Comparison of ENCODE assay signal across 18 cellular contexts in the genomic region with DNA sequence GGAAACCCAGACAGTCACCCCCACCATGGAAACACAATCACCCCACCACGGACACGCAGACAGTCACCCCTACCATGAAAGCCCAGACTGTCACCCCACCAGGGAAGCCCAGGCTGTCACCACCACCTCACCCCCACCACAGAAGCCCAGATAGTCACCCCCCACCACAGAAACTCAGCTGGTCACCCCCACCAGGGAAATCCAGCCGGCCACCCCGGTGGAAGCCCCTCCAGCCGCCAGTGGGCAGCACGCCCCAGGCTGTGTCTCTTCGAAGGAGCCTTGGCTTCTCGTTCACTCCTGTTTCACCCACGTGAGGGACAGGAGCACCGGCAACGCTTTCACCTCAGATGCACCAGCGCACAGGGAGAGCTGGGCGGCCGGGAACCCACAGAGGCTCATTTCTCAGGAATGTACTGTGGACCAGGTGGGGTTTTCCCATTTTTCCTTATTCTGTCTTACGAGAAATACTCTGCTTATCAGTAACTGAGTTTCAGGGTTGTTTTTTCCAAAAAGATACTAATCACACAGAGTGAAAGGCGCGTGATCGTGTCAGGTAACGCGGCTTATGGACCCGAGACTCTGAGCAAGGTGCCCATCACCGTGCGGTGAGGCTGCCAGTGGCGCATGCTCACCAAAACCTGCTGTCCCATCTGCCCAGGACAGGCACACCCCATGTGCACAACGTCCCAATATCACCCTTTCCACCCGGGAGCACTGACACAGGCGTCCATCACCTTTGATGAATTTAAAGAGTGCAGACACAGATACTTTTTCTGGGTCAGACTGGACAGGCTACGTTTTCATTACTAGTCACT. TPM values are rescaled to one million over a fixed set of nuclear protein-coding genes. Genes with fewer than 3 reads are reported as not detected.
DNase-seq lines count a peak whose midpoint lies in the region; ATAC-seq, FAIRE-seq and TF ChIP-seq lines count a peak whose summit lies in the region.
"Had no signal": no experiment of that assay in that cellular context is flagged by ENCODE, and none has a peak within 500 bp of the region (broad histone marks: within the 10 kb centered on the region; RNA-seq: fewer than 3 reads in every experiment).

No MANE protein-coding gene starts in this region.

- no peak for TF ChIP-seq POLR2A in H1 (IDR thresholded peaks at IDR 0.05; ENCODE audit: control extremely low read depth in 1 of 2, low read depth in 2 of 2, low read length in 2 of 2)
- TF ChIP-seq POLR2A in vagina (IDR thresholded peaks at IDR 0.05): no peak
- no peak for TF ChIP-seq POLR2A in suprapubic skin (IDR thresholded peaks at IDR 0.05)

- H3K36me3 Mint-ChIP-seq in activated CD4-positive, alpha-beta T cell treated with anti-CD3 and anti-CD28 coated beads, Interleukin-2, amount 10 ng/mL, durations not matched to agents 7 days and 5 days (ENCODE audit: low read depth): peaks cover 68% of the 10 kb centered on the region
- H3K36me3 Mint-ChIP-seq in progenitor cell of endocrine pancreas (ENCODE audit: insufficient read depth): peaks cover 52% of the 10 kb centered on the region
- H3K36me3 Mint-ChIP-seq in activated CD8-positive, alpha-beta memory T cell treated with anti-CD3 and anti-CD28 coated beads, Interleukin-2, amount 10 ng/mL, durations not matched to agents 7 days and 5 days: peaks cover 64% of the 10 kb centered on the region

- H3K79me2 ChIP-seq in Karpas-422 (ENCODE audit: low read length) (peaks cover 4% of the 10 kb centered on the region; the same call in 1 of the 2 replicates), H1 (ENCODE audit: control insufficient read depth in 1 of 2, insufficient read depth in 2 of 2, low read length in 2 of 2) (no peaks in the 10 kb centered on the region)

- TF ChIP-seq EP300 in H1 (IDR thresholded peaks at IDR 0.05; ENCODE audit: borderline replicate concordance in 1 of 2, low read depth in 2 of 2, low read length in 2 of 2): no peak
- no peak for TF ChIP-seq EP300 in suprapubic skin (IDR thresholded peaks at IDR 0.05)

- no peaks in the 10 kb centered on the region for H3K9me3 Mint-ChIP-seq in activated CD4-positive, alpha-beta T cell treated with anti-CD3 and anti-CD28 coated beads, Interleukin-2, amount 10 ng/mL, durations not matched to agents 7 days and 5 days
- H3K9me3 Mint-ChIP-seq in progenitor cell of endocrine pancreas (ENCODE audit: low read depth): peaks cover 3% of the 10 kb centered on the region
- no peaks in the 10 kb centered on the region for H3K9me3 Mint-ChIP-seq in activated CD8-positive, alpha-beta memory T cell treated with anti-CD3 and anti-CD28 coated beads, Interleukin-2, amount 10 ng/mL, durations not matched to agents 7 days and 5 days (ENCODE audit: low read depth)
- H3K9me3 Mint-ChIP-seq: T-helper 1 cell treated with Interleukin-12 subunit alpha and Interleukin-12 subunit beta and Interleukin-4 antibody, amounts not matched to agents 30 μg/mL and 1 μg/mL, for 36 hours had no signal

- H3K27me3 Mint-ChIP-seq in activated CD4-positive, alpha-beta T cell treated with anti-CD3 and anti-CD28 coated beads, Interleukin-2, amount 10 ng/mL, durations not matched to agents 7 days and 5 days: no peaks in the 10 kb centered on the region
- no peaks in the 10 kb centered on the region for H3K27me3 Mint-ChIP-seq in progenitor cell of endocrine pancreas
- no peaks in the 10 kb centered on the region for H3K27me3 Mint-ChIP-seq in activated CD8-positive, alpha-beta memory T cell treated with anti-CD3 and anti-CD28 coated beads, Interleukin-2, amount 10 ng/mL, durations not matched to agents 7 days and 5 days

- H4K8ac ChIP-seq in H1 (ENCODE audit: extremely low read depth, insufficient read depth, low read length): peak overlapping the region; percentile 15; the same call in 1 of the 2 replicates

- H3K4me1 ChIP-seq in Karpas-422 (ENCODE audit: low read length): peaks cover 28% of the 10 kb centered on the region
- no peaks in the 10 kb centered on the region for H3K4me1 ChIP-seq in H1 (replicated peaks in 1 of 4; ENCODE audit: control insufficient read depth in 3 of 4, insufficient read depth in 4 of 4, low read length in 3 of 4)
- H3K4me1 ChIP-seq in vagina: no peaks in the 10 kb centered on the region
- H3K4me1 ChIP-seq in suprapubic skin: no peaks in the 10 kb centered on the region
- H3K4me1 ChIP-seq: right atrium auricular region had no signal

- H2BK20ac ChIP-seq in H1 (ENCODE audit: low read length): no peak overlapping the region

- no peaks in the 10 kb centered on the region for H3K9me2 ChIP-seq in Karpas-422 (replicated peaks; ENCODE audit: insufficient read depth, low read length)

- intact Hi-C loops in vagina (cut with DNase I): no loop called here

- H3K14ac ChIP-seq in H1 (ENCODE audit: insufficient read length): no peak overlapping the region

- H2BK5ac ChIP-seq in H1 (ENCODE audit: low read depth, low read length): no peak overlapping the region

- H3K79me1 ChIP-seq in H1 (ENCODE audit: low read depth, low read length): no peaks in the 10 kb centered on the region

- CTCF ChIA-PET in activated CD4-positive, alpha-beta T cell treated with anti-CD3 and anti-CD28 coated beads, Interleukin-2, amount 10 ng/mL, durations not matched to agents 7 days and 5 days (lab: Charles Lee): no interaction called here
- CTCF ChIA-PET in H1 (lab: Charles Lee; ENCODE audit: partially characterized antibody): interaction anchor here (1.5 to 2.7 kb wide), 2 partner anchors 8 to 140 kb away, joined by 3 to 8 read pairs; no protein-coding TSS in a partner anchor
- CTCF ChIA-PET in activated CD8-positive, alpha-beta memory T cell treated with anti-CD3 and anti-CD28 coated beads, Interleukin-2, amount 10 ng/mL, durations not matched to agents 7 days and 5 days (lab: Charles Lee): no interaction called here

- peak; percentile 15 to 18; a peak in 1 of 4 replicates for TF ChIP-seq RAD21 in H1 (IDR thresholded peaks at IDR 0.05 in 1 of 2, conservative IDR thresholded peaks at IDR 0.05 in 1 of 2; ENCODE audit: low read depth in 2 of 2, low read length in 2 of 2)

- H3K27ac ChIP-seq in Karpas-422 (ENCODE audit: low read length): peak overlapping the region; percentile 98; the same call in 1 of the 2 replicates
- no peak overlapping the region for H3K27ac ChIP-seq in H1 (ENCODE audit: low read depth, low read length)
- no peak overlapping the region for H3K27ac ChIP-seq in vagina
- no peak overlapping the region for H3K27ac ChIP-seq in suprapubic skin
- H3K27ac ChIP-seq: right atrium auricular region had no signal

- H3K4me3 ChIP-seq in Karpas-422 (ENCODE audit: low read length) (no peak overlapping the region), H1 (ENCODE audit: extremely low read depth in 1 of 4, insufficient read depth in 2 of 4, low read depth in 3 of 4, low read length in 4 of 4) (no peak overlapping the region), vagina (no peak overlapping the region), suprapubic skin (no peak overlapping the region)
- H3K4me3 ChIP-seq: right atrium auricular region had no signal

- H3K9me3 ChIP-seq in Karpas-422 (ENCODE audit: low read length) (no peaks in the 10 kb centered on the region), H1 (ENCODE audit: insufficient read depth in 2 of 2, low read depth in 1 of 2, low read length in 1 of 2) (no peaks in the 10 kb centered on the region), vagina (no peaks in the 10 kb centered on the region), suprapubic skin (no peaks in the 10 kb centered on the region)
- H3K9me3 ChIP-seq: right atrium auricular region had no signal

- no peak overlapping the region for H4K91ac ChIP-seq in H1 (replicated peaks; ENCODE audit: insufficient read length, low read length)

- H4K20me1 ChIP-seq in Karpas-422 (ENCODE audit: insufficient read depth, low read depth, low read length): no peaks in the 10 kb centered on the region
- H4K20me1 ChIP-seq in H1 (replicated peaks in 1 of 2; ENCODE audit: control insufficient read depth in 1 of 2, insufficient read depth in 2 of 2, low read length in 2 of 2): peaks cover 3 to 6% of the 10 kb centered on the region in 2 experiments

- no peak overlapping the region for H3K18ac ChIP-seq in H1 (ENCODE audit: extremely low read depth, low read length)

- 92% methylated on average over 24 of the region's 28 CpGs; no CpG with 5 or more reads in 1 of the 2 experiments for whole genome bisulfite sequencing in H1 (ENCODE audit: extremely low coverage in 1 of 2, insufficient coverage in 1 of 2, insufficient read length in 1 of 2, insufficient replicate concordance in 2 of 2, low coverage in 1 of 2, low lambda C conversion rate in 2 of 2, missing lambda C conversion rate in 1 of 2), 2 experiments
- 87% methylated on average over 23 of the region's 28 CpGs for WGBS in suprapubic skin

- no peak for ATAC-seq in activated CD8-positive, alpha-beta memory T cell treated with anti-CD3 and anti-CD28 coated beads, Interleukin-2, amount 10 ng/mL, durations not matched to agents 7 days and 5 days
- ATAC-seq: HCT116, left ventricle myocardium superior had no signal

- no peak overlapping the region for H2BK120ac ChIP-seq in H1 (replicated peaks; ENCODE audit: low read depth, low read length)

- no peak overlapping the region for H2AFZ ChIP-seq in Karpas-422 (ENCODE audit: low read length)
- no peak overlapping the region for H2AFZ ChIP-seq in H1 (ENCODE audit: low read length)

- no peak overlapping the region for H2BK12ac ChIP-seq in H1 (ENCODE audit: low read depth, low read length)

- H4K5ac ChIP-seq in H1 (ENCODE audit: insufficient read length, low read depth, low read length): no peak overlapping the region

- H3K27me3 ChIP-seq in Karpas-422 (ENCODE audit: low read length): no peaks in the 10 kb centered on the region
- H3K27me3 ChIP-seq in H1 (replicated peaks in 1 of 4; ENCODE audit: control insufficient read depth in 3 of 4, extremely low read depth in 1 of 4, insufficient read depth in 3 of 4, low read length in 3 of 4): no peaks in the 10 kb centered on the region
- H3K27me3 ChIP-seq in vagina: no peaks in the 10 kb centered on the region
- no peaks in the 10 kb centered on the region for H3K27me3 ChIP-seq in suprapubic skin
- H3K27me3 ChIP-seq: right atrium auricular region had no signal

- no peak overlapping the region for H3K23ac ChIP-seq in H1 (ENCODE audit: insufficient read length)

- H3K4me3 Mint-ChIP-seq in activated CD4-positive, alpha-beta T cell treated with anti-CD3 and anti-CD28 coated beads, Interleukin-2, amount 10 ng/mL, durations not matched to agents 7 days and 5 days: no peak overlapping the region
- H3K4me3 Mint-ChIP-seq in progenitor cell of endocrine pancreas (ENCODE audit: low read depth): no peak overlapping the region
- no peak overlapping the region for H3K4me3 Mint-ChIP-seq in activated CD8-positive, alpha-beta memory T cell treated with anti-CD3 and anti-CD28 coated beads, Interleukin-2, amount 10 ng/mL, durations not matched to agents 7 days and 5 days
- H3K4me3 Mint-ChIP-seq: T-helper 1 cell treated with Interleukin-12 subunit alpha and Interleukin-12 subunit beta and Interleukin-4 antibody, amounts not matched to agents 30 μg/mL and 1 μg/mL, for 36 hours had no signal

- H3K36me3 ChIP-seq in Karpas-422 (ENCODE audit: insufficient read depth, low read length) (peaks cover 8% of the 10 kb centered on the region; the same call in 1 of the 2 replicates), H1 (ENCODE audit: control insufficient read depth in 2 of 4, insufficient read depth in 4 of 4, low read length in 3 of 4) (peaks cover 8 to 30% (median 22%) of the 10 kb centered on the region in 4 experiments; a peak in 5 of 8 replicates), vagina (peaks cover 0 to 55% of the 10 kb centered on the region in 2 donors), suprapubic skin (peaks cover 69% of the 10 kb centered on the region)

- FAIRE-seq in H1 (lab: Jason Lieb, UNC): no peak
- FAIRE-seq: A204.1, colon had no signal

- H3K4me2 ChIP-seq in Karpas-422 (ENCODE audit: low read depth, low read length, poor library complexity, severe bottlenecking): no peak overlapping the region
- no peak overlapping the region for H3K4me2 ChIP-seq in H1 (ENCODE audit: insufficient read depth in 1 of 2, low read depth in 2 of 2, low read length in 2 of 2)

- no peak overlapping the region for H3K9ac ChIP-seq in Karpas-422 (ENCODE audit: low read length)
- no peak overlapping the region for H3K9ac ChIP-seq in H1 (replicated peaks in 1 of 4; ENCODE audit: extremely low read depth in 1 of 4, low read depth in 3 of 4, low read length in 3 of 4)

- POLR2A ChIA-PET in activated CD4-positive, alpha-beta T cell treated with anti-CD3 and anti-CD28 coated beads, Interleukin-2, amount 10 ng/mL, durations not matched to agents 7 days and 5 days (lab: Charles Lee): no interaction called here
- POLR2A ChIA-PET in H1 (lab: Charles Lee; ENCODE audit: partially characterized antibody): interaction anchor here (0.6 kb wide), 1 partner anchor 16 kb away, joined by 3 read pairs; no protein-coding TSS in a partner anchor

- H3K56ac ChIP-seq in H1 (replicated peaks; ENCODE audit: insufficient read length, low read depth, low read length): no peak overlapping the region

- H2BK15ac ChIP-seq in H1 (ENCODE audit: low read length): no peak overlapping the region

- no peak for TF ChIP-seq CTCF in H1 (IDR thresholded peaks at IDR 0.05; ENCODE audit: control extremely low read depth in 1 of 3, insufficient read depth in 1 of 3, low read depth in 1 of 3, low read length in 3 of 3)
- TF ChIP-seq CTCF in progenitor cell of endocrine pancreas (IDR thresholded peaks at IDR 0.05; ENCODE audit: unreplicated experiment): no peak
- TF ChIP-seq CTCF in vagina (IDR thresholded peaks at IDR 0.05): no peak
- no peak for TF ChIP-seq CTCF in suprapubic skin (IDR thresholded peaks at IDR 0.05)

- H2AK5ac ChIP-seq in H1 (ENCODE audit: low read depth, low read length): no peak overlapping the region

- no peak overlapping the region for H3K27ac Mint-ChIP-seq in activated CD4-positive, alpha-beta T cell treated with anti-CD3 and anti-CD28 coated beads, Interleukin-2, amount 10 ng/mL, durations not matched to agents 7 days and 5 days
- peak overlapping the region; percentile 28 for H3K27ac Mint-ChIP-seq in progenitor cell of endocrine pancreas
- H3K27ac Mint-ChIP-seq in activated CD8-positive, alpha-beta memory T cell treated with anti-CD3 and anti-CD28 coated beads, Interleukin-2, amount 10 ng/mL, durations not matched to agents 7 days and 5 days: no peak overlapping the region
- H3K27ac Mint-ChIP-seq: T-helper 1 cell treated with Interleukin-12 subunit alpha and Interleukin-12 subunit beta and Interleukin-4 antibody, amounts not matched to agents 30 μg/mL and 1 μg/mL, for 36 hours had no signal

- H3K23me2 ChIP-seq in H1 (ENCODE audit: low read depth, low read length): peaks cover 1% of the 10 kb centered on the region; the same call in 1 of the 2 replicates

- no peaks in the 10 kb centered on the region for H3K4me1 Mint-ChIP-seq in activated CD4-positive, alpha-beta T cell treated with anti-CD3 and anti-CD28 coated beads, Interleukin-2, amount 10 ng/mL, durations not matched to agents 7 days and 5 days
- no peaks in the 10 kb centered on the region for H3K4me1 Mint-ChIP-seq in progenitor cell of endocrine pancreas (ENCODE audit: low read depth)
- H3K4me1 Mint-ChIP-seq in activated CD8-positive, alpha-beta memory T cell treated with anti-CD3 and anti-CD28 coated beads, Interleukin-2, amount 10 ng/mL, durations not matched to agents 7 days and 5 days: peaks cover 18% of the 10 kb centered on the region

- H3K4ac ChIP-seq in H1 (replicated peaks; ENCODE audit: insufficient read length, low read depth, low read length): no peak overlapping the region

- DNase-seq in activated CD4-positive, alpha-beta T cell treated with anti-CD3 and anti-CD28 coated beads for 48 hours: peak; percentile 38
- DNase-seq in activated CD4-positive, alpha-beta T cell treated with anti-CD3 and anti-CD28 coated beads, Interleukin-2, amount 10 ng/mL, durations not matched to agents 7 days and 5 days: no peak
- DNase-seq in Karpas-422 (no peak), H1 (ENCODE audit: low read depth in 1 of 2, low spot score in 2 of 2) (no peak), progenitor cell of endocrine pancreas (ENCODE audit: low spot score, unreplicated experiment) (no peak), vagina (ENCODE audit: extremely low spot score in 2 of 2) (no peak), suprapubic skin (ENCODE audit: low spot score in 2 of 2) (no peak)
- no peak for DNase-seq in activated CD8-positive, alpha-beta memory T cell treated with anti-CD3 and anti-CD28 coated beads, Interleukin-2, amount 10 ng/mL, durations not matched to agents 7 days and 5 days
- DNase-seq: activated CD4-positive, alpha-beta T cell treated with anti-CD3 and anti-CD28 coated beads, Interleukin-2, amount 50 U/mL, for 4 hours; activated naive CD4-positive, alpha-beta T cell; hippocampal formation; left ventricle myocardium superior; NCI-H526 treated with DMSO at 0.1 percent for 48 hours had no signal

RNA-seq across cellular contexts. Expression of a gene that starts 28.0 kb away (rescaled TPM):
- total RNA-seq in activated CD4-positive, alpha-beta T cell treated with anti-CD3 and anti-CD28 coated beads, Interleukin-2, amount 10 ng/mL, durations not matched to agents 7 days and 5 days: 10 to 100 TPM; 58.9 to 69.5 TPM
- total RNA-seq in Karpas-422 (2014; rRNA removed; shearing (Covaris generic); ENCODE audit: low replicate concordance): 48.2 and 102 TPM in 2 replicates
- 44.5 and 55.9 TPM in 2 replicates for total RNA-seq in H1 (2021; fragmentation: NEBNext Ultra II Directional; extraction: Animal tissue kit (Norgen Biotek cat#: 25700))
- 47.7 and 87.9 TPM in 2 replicates for polyA plus RNA-seq in H1 (2011; rRNA removed)
- polyA plus RNA-seq in H1 (2011; cell fraction: cytosol; rRNA removed): 152 TPM
- polyA plus RNA-seq in H1 (2011; cell fraction: nucleus; rRNA removed): 114 TPM
- polyA plus RNA-seq in H1 (2012, experiment 1 of 2): 40.7 to 47.8 TPM (median 43.3 TPM) in 4 replicates
- 35.5 TPM for polyA plus RNA-seq in H1 (2012, experiment 2 of 2)
- 34.4 TPM for polyA plus RNA-seq in H1 (2013, experiment 1 of 2)
- polyA plus RNA-seq in H1 (2013, experiment 2 of 2): 31.2 TPM
- polyA minus RNA-seq in H1 (2011; rRNA and poly(A)+ RNA removed): 26.5 and 27.5 TPM in 2 replicates
- polyA minus RNA-seq in H1 (2011; cell fraction: cytosol; rRNA and poly(A)+ RNA removed): 29.7 TPM
- 54.5 TPM for polyA minus RNA-seq in H1 (2011; cell fraction: nucleus; rRNA and poly(A)+ RNA removed)
- total RNA-seq in progenitor cell of endocrine pancreas (90.4 and 92.4 TPM in 2 replicates), vagina (65.1 TPM), suprapubic skin (100 to 1,000 TPM in 2 of 4 donors, 10 to 100 TPM in 2; 35.1 to 130 (median 80.9) TPM)
- 10 to 100 TPM; 72.0 to 75.9 TPM for total RNA-seq in activated CD8-positive, alpha-beta memory T cell treated with anti-CD3 and anti-CD28 coated beads, Interleukin-2, amount 10 ng/mL, durations not matched to agents 7 days and 5 days

RNA-seq across cellular contexts. Expression of a gene that starts 35.6 kb away (rescaled TPM):
- total RNA-seq in activated CD4-positive, alpha-beta T cell treated with anti-CD3 and anti-CD28 coated beads, Interleukin-2, amount 10 ng/mL, durations not matched to agents 7 days and 5 days: 10 to 100 TPM; 16.0 to 21.3 TPM
- total RNA-seq in Karpas-422 (2014; rRNA removed; shearing (Covaris generic); ENCODE audit: low replicate concordance): 6.3 and 19.9 TPM in 2 replicates
- total RNA-seq in H1 (2021; fragmentation: NEBNext Ultra II Directional; extraction: Animal tissue kit (Norgen Biotek cat#: 25700)): 26.6 and 28.6 TPM in 2 replicates
- polyA plus RNA-seq in H1 (2011; rRNA removed): 22.3 and 30.3 TPM in 2 replicates
- 35.6 TPM for polyA plus RNA-seq in H1 (2011; cell fraction: cytosol; rRNA removed)
- polyA plus RNA-seq in H1 (2011; cell fraction: nucleus; rRNA removed): 33.9 TPM
- 19.9 to 26.8 TPM (median 26.2 TPM) in 4 replicates for polyA plus RNA-seq in H1 (2012, experiment 1 of 2)
- 8.4 TPM for polyA plus RNA-seq in H1 (2012, experiment 2 of 2)
- polyA plus RNA-seq in H1 (2013, experiment 1 of 2): 20.2 TPM
- 20.1 TPM for polyA plus RNA-seq in H1 (2013, experiment 2 of 2)
- polyA minus RNA-seq in H1 (2011; rRNA and poly(A)+ RNA removed): 10.0 and 11.6 TPM in 2 replicates
- 29.4 TPM for polyA minus RNA-seq in H1 (2011; cell fraction: cytosol; rRNA and poly(A)+ RNA removed)
- 20.5 TPM for polyA minus RNA-seq in H1 (2011; cell fraction: nucleus; rRNA and poly(A)+ RNA removed)
- total RNA-seq in progenitor cell of endocrine pancreas (18.5 and 20.7 TPM in 2 replicates), vagina (25.5 TPM), suprapubic skin (10 to 100 TPM; 10.6 to 25.7 (median 19.9) TPM)
- total RNA-seq in activated CD8-positive, alpha-beta memory T cell treated with anti-CD3 and anti-CD28 coated beads, Interleukin-2, amount 10 ng/mL, durations not matched to agents 7 days and 5 days: 10 to 100 TPM; 15.3 to 21.6 TPM
